In genomic region chr19:39389621-39390414, GRCh38 we compare ENCODE assay signal across 1 cellular context.
TF ChIP-seq lines count a peak whose summit lies in the region.

No MANE protein-coding gene starts in this region.

TF ChIP-seq in K562, 482 proteins besides CTCF, POLR2A, EP300 and RAD21:
- no peak for TF ChIP-seq ZNF384 (IDR thresholded peaks at IDR 0.05; ENCODE audit: low read depth, low read length)
- no peak for TF ChIP-seq CREM (IDR thresholded peaks at IDR 0.05; ENCODE audit: low read depth)
- TF ChIP-seq KAT8 (IDR thresholded peaks at IDR 0.05; ENCODE audit: low read depth): no peak
- TF ChIP-seq NFE2 (IDR thresholded peaks at IDR 0.05; ENCODE audit: low read depth): no peak
- no peak for TF ChIP-seq ZNF76 (CRISPR knock-in tag; IDR thresholded peaks at IDR 0.05; ENCODE audit: borderline replicate concordance)
- TF ChIP-seq, protein P1, sequence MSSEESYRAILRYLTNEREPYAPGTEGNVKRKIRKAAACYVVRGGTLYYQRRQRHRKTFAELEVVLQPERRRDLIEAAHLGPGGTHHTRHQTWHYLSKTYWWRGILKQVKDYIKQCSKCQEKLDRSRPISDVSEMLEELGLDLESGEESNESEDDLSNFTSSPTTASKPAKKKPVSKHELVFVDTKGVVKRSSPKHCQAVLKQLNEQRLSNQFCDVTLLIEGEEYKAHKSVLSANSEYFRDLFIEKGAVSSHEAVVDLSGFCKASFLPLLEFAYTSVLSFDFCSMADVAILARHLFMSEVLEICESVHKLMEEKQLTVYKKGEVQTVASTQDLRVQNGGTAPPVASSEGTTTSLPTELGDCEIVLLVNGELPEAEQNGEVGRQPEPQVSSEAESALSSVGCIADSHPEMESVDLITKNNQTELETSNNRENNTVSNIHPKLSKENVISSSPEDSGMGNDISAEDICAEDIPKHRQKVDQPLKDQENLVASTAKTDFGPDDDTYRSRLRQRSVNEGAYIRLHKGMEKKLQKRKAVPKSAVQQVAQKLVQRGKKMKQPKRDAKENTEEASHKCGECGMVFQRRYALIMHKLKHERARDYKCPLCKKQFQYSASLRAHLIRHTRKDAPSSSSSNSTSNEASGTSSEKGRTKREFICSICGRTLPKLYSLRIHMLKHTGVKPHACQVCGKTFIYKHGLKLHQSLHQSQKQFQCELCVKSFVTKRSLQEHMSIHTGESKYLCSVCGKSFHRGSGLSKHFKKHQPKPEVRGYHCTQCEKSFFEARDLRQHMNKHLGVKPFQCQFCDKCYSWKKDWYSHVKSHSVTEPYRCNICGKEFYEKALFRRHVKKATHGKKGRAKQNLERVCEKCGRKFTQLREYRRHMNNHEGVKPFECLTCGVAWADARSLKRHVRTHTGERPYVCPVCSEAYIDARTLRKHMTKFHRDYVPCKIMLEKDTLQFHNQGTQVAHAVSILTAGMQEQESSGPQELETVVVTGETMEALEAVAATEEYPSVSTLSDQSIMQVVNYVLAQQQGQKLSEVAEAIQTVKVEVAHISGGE (CRISPR knock-in tag; IDR thresholded peaks at IDR 0.05): no peak
- TF ChIP-seq L3MBTL2 (IDR thresholded peaks at IDR 0.05): no peak
- TF ChIP-seq SAFB (IDR thresholded peaks at IDR 0.05; ENCODE audit: borderline replicate concordance, low read depth, low read length): no peak
- TF ChIP-seq NR2F6 (CRISPR knock-in tag; IDR thresholded peaks at IDR 0.05): no peak
- TF ChIP-seq ZFPM2 (CRISPR knock-in tag; IDR thresholded peaks at IDR 0.05): no peak
- TF ChIP-seq EHMT2 (IDR thresholded peaks at IDR 0.05): no peak
- TF ChIP-seq, protein P2, sequence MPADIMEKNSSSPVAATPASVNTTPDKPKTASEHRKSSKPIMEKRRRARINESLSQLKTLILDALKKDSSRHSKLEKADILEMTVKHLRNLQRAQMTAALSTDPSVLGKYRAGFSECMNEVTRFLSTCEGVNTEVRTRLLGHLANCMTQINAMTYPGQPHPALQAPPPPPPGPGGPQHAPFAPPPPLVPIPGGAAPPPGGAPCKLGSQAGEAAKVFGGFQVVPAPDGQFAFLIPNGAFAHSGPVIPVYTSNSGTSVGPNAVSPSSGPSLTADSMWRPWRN (IDR thresholded peaks at IDR 0.05; ENCODE audit: low read depth): no peak
- TF ChIP-seq TSC22D4 (tag; IDR thresholded peaks at IDR 0.05): no peak
- TF ChIP-seq, protein P3, sequence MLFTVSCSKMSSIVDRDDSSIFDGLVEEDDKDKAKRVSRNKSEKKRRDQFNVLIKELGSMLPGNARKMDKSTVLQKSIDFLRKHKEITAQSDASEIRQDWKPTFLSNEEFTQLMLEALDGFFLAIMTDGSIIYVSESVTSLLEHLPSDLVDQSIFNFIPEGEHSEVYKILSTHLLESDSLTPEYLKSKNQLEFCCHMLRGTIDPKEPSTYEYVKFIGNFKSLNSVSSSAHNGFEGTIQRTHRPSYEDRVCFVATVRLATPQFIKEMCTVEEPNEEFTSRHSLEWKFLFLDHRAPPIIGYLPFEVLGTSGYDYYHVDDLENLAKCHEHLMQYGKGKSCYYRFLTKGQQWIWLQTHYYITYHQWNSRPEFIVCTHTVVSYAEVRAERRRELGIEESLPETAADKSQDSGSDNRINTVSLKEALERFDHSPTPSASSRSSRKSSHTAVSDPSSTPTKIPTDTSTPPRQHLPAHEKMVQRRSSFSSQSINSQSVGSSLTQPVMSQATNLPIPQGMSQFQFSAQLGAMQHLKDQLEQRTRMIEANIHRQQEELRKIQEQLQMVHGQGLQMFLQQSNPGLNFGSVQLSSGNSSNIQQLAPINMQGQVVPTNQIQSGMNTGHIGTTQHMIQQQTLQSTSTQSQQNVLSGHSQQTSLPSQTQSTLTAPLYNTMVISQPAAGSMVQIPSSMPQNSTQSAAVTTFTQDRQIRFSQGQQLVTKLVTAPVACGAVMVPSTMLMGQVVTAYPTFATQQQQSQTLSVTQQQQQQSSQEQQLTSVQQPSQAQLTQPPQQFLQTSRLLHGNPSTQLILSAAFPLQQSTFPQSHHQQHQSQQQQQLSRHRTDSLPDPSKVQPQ (CRISPR knock-in tag; IDR thresholded peaks at IDR 0.05; ENCODE audit: borderline replicate concordance): no peak
- no peak for TF ChIP-seq ZNF778 (CRISPR knock-in tag; IDR thresholded peaks at IDR 0.05)
- TF ChIP-seq ETV5 (CRISPR knock-in tag; IDR thresholded peaks at IDR 0.05; ENCODE audit: low read depth): no peak
